In genomic region chr13:101417043-101417406, GRCh38 we compare ENCODE assay signal across 9 cellular contexts. TPM values are rescaled to one million over a fixed set of nuclear protein-coding genes. Genes with fewer than 3 reads are reported as not detected.
DNase-seq lines count a peak whose midpoint lies in the region; ATAC-seq, FAIRE-seq and TF ChIP-seq lines count a peak whose summit lies in the region.
"Had no signal": no experiment of that assay in that cellular context is flagged by ENCODE, and none has a peak within 500 bp of the region (broad histone marks: within the 10 kb centered on the region; RNA-seq: fewer than 3 reads in every experiment).

No MANE protein-coding gene starts in this region.

- no peaks in the 10 kb centered on the region for H3K4me1 Mint-ChIP-seq in stimulated activated naive CD8-positive, alpha-beta T cell treated with anti-CD3 and anti-CD28 coated beads, Interleukin-15, amount 100 ng/mL, for 72 hours

- intact Hi-C loops in Panc1 (cut with micrococcal nuclease; ENCODE audit: unreplicated experiment): no loop called here

- peak overlapping the region; percentile 57 to 68 for H3K4me3 ChIP-seq in Panc1 (ENCODE audit: low read depth in 2 of 2, low read length in 2 of 2)
- peak overlapping the region; percentile 72 for H3K4me3 ChIP-seq in retinal pigment epithelial cell (ENCODE audit: low read length)

- BruUV-seq in Panc1 (replicated peaks; lab: Mats Ljungman, UMichigan): no TSS peak

- POLR2A ChIA-PET in Panc1 (lab: Charles Lee): no interaction called here

- in situ Hi-C loops in Panc1 (cut with HindIII; ENCODE audit: low pct_unique_long_range_greater_than_20kb, low sequenced_read_pairs): no loop called here
- in situ Hi-C loops in GM13977 (cut with MboI; ENCODE audit: low pct_unique_long_range_greater_than_20kb, low sequenced_read_pairs, unreplicated experiment): no loop called here

- no peaks in the 10 kb centered on the region for H3K9me3 Mint-ChIP-seq in stimulated activated naive CD8-positive, alpha-beta T cell treated with anti-CD3 and anti-CD28 coated beads, Interleukin-15, amount 100 ng/mL, for 72 hours

- FAIRE-seq in H54 (lab: Jason Lieb, UNC): peak; percentile 99

- H3K27me3 Mint-ChIP-seq in stimulated activated naive CD8-positive, alpha-beta T cell treated with anti-CD3 and anti-CD28 coated beads, Interleukin-15, amount 100 ng/mL, for 72 hours: peaks cover 55% of the 10 kb centered on the region

- no peaks in the 10 kb centered on the region for H3K27me3 ChIP-seq in Panc1 (ENCODE audit: control insufficient read depth, insufficient read depth, low read length)
- peaks cover 47% of the 10 kb centered on the region for H3K27me3 ChIP-seq in foreskin keratinocyte

- H3K4me1 ChIP-seq in Panc1 (ENCODE audit: control insufficient read depth, insufficient read depth, low read length): peaks cover 6% of the 10 kb centered on the region
- H3K4me1 ChIP-seq in foreskin keratinocyte: no peaks in the 10 kb centered on the region

- H3K9me3 ChIP-seq in Panc1 (ENCODE audit: control insufficient read depth, insufficient read depth, low read depth, low read length): no peaks in the 10 kb centered on the region

- no peak overlapping the region for H3K4me3 Mint-ChIP-seq in stimulated activated naive CD8-positive, alpha-beta T cell treated with anti-CD3 and anti-CD28 coated beads, Interleukin-15, amount 100 ng/mL, for 72 hours

- ATAC-seq in Panc1: peak; percentile 83
- peak; percentile 48 for ATAC-seq in foreskin keratinocyte
- no peak for ATAC-seq in HG03045 (IDR thresholded peaks at IDR 0.05; ENCODE audit: unreplicated experiment)
- no peak for ATAC-seq in stimulated activated naive CD8-positive, alpha-beta T cell treated with anti-CD3 and anti-CD28 coated beads, Interleukin-15, amount 100 ng/mL, for 72 hours

- CTCF ChIA-PET in Panc1 (lab: Charles Lee): no interaction called here

- no peak for TF ChIP-seq POLR2A in H54 (IDR thresholded peaks at IDR 0.05; ENCODE audit: low read depth, low read length)

- TF ChIP-seq CTCF in Panc1 (IDR thresholded peaks at IDR 0.05) (no peak), foreskin keratinocyte (conservative IDR thresholded peaks at IDR 0.05) (no peak), retinal pigment epithelial cell (conservative IDR thresholded peaks at IDR 0.05; ENCODE audit: low read depth, low read length) (no peak), GM13977 (IDR thresholded peaks at IDR 0.05; ENCODE audit: extremely low read depth, insufficient read depth, missing control alignments) (no peak)

- H3K36me3 ChIP-seq in Panc1 (ENCODE audit: control insufficient read depth, insufficient read depth, low read length): no peaks in the 10 kb centered on the region

- H3K27ac ChIP-seq in Panc1 (ENCODE audit: low read length) (peak overlapping the region; percentile 83), foreskin keratinocyte (no peak overlapping the region)

- DNase-seq in H54 (ENCODE audit: insufficient read length, low spot score) (peak; percentile 44), Panc1 (ENCODE audit: low read depth, low spot score) (no peak), foreskin keratinocyte (peak in 1 of 2 donors; percentile 36), retinal pigment epithelial cell (ENCODE audit: low read depth) (peak; percentile 46), GM13977 (ENCODE audit: low spot score) (no peak), germinal center (ENCODE audit: low spot score) (no peak)
- DNase-seq in stimulated activated naive CD8-positive, alpha-beta T cell treated with anti-CD3 and anti-CD28 coated beads, Interleukin-15, amount 100 ng/mL, for 72 hours: no peak

- no peak overlapping the region for H3K27ac Mint-ChIP-seq in stimulated activated naive CD8-positive, alpha-beta T cell treated with anti-CD3 and anti-CD28 coated beads, Interleukin-15, amount 100 ng/mL, for 72 hours

RNA-seq across cellular contexts. Expression of gene NALCN, which starts 0.7 kb away (rescaled TPM):
- total RNA-seq in Panc1 (2021; ENCODE audit: unreplicated experiment) (10.9 TPM), foreskin keratinocyte (0.07 TPM in 1 of 2 replicates, not detected in the other)
- polyA plus RNA-seq in Panc1 (2012; ENCODE audit: insufficient read length): 5.4 TPM
- 0.04 TPM in 1 of 2 replicates, not detected in the other for polyA plus RNA-seq in foreskin keratinocyte
- total RNA-seq: mononuclear cell had no signal

RNA-seq across cellular contexts. Expression of gene ITGBL1, which starts 35.5 kb away (rescaled TPM):
- 14.3 TPM for total RNA-seq in Panc1 (2021; ENCODE audit: unreplicated experiment)
- 10.1 TPM for polyA plus RNA-seq in Panc1 (2012; ENCODE audit: insufficient read length)
- 0.20 and 0.60 TPM in 2 replicates for total RNA-seq in foreskin keratinocyte
- polyA plus RNA-seq in foreskin keratinocyte: 0.16 and 0.39 TPM in 2 replicates
- total RNA-seq: mononuclear cell had no signal

Comparison
In these comparisons a context has a peak if more than half of its experiments do, and no peak if none do; other contexts are left out.
1. DNase-seq: peak in H54 (single experiment) and retinal pigment epithelial cell (single experiment); none in Panc1 (single experiment), GM13977 (single experiment), germinal center (single experiment) and stimulated activated naive CD8-positive, alpha-beta T cell treated with anti-CD3 and anti-CD28 coated beads, Interleukin-15, amount 100 ng/mL, for 72 hours (0 of 2).
2. ATAC-seq: peak in Panc1 (single experiment) and foreskin keratinocyte (single experiment); none in HG03045 (single experiment) and stimulated activated naive CD8-positive, alpha-beta T cell treated with anti-CD3 and anti-CD28 coated beads, Interleukin-15, amount 100 ng/mL, for 72 hours (single experiment).
3. RNA of gene NALCN, which starts 0.7 kb away (total RNA-seq): 10.9 TPM in Panc1 (single experiment); 0.07 TPM in foreskin keratinocyte; every median in the first group is over 10 times any median in the second.